8 cellular contexts compared by ENCODE assay signal in the genomic region with DNA sequence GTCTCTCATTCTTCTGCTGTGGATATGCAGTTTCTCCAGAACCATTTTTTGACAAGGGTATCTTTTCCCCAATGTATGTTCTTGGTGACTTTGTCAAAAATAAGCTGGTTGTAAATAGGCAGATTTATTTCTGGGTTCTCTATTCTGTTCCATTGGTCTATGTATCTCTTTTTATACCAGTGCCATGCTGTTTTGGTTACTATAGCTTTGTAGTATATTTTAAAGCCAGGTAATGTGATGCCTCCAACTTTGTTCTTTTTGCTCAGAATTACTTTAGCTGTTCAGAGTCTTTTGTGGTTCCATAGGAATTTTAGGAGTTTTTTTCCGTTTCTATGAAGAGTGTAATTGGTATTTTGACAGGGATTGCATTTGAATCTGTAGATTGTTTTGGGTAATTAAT. TPM values are rescaled to one million over a fixed set of nuclear protein-coding genes. Genes with fewer than 3 reads are reported as not detected.
"Had no signal": no experiment of that assay in that cellular context is flagged by ENCODE, and none has a peak within 500 bp of the region (broad histone marks: within the 10 kb centered on the region; RNA-seq: fewer than 3 reads in every experiment).

No MANE protein-coding gene starts in this region.

- H3K4me3 ChIP-seq: GM12878 had no signal

- ATAC-seq: GM12878 had no signal

- FAIRE-seq: GM12878, GM12891, GM12892, GM18507, GM19239 had no signal

- DNase-seq: GDM1, GF-D8 had no signal

RNA-seq across cellular contexts. Expression of a gene that starts 12.4 kb away (rescaled TPM):
- total RNA-seq: G401, GM12878 had no signal
